In genomic region chr11:90845126-90845525, GRCh38 we compare ENCODE assay signal across 16 cellular contexts.
DNase-seq lines count a peak whose midpoint lies in the region; TF ChIP-seq lines count a peak whose summit lies in the region.
"Had no signal": no experiment of that assay in that cellular context is flagged by ENCODE, and none has a peak within 500 bp of the region (broad histone marks: within the 10 kb centered on the region; RNA-seq: fewer than 3 reads in every experiment).

No MANE protein-coding gene starts in this region.

- H3K9me3 Mint-ChIP-seq in MCF 10A (ENCODE audit: unreplicated experiment), result no peaks in the 10 kb centered on the region
- H3K9me3 Mint-ChIP-seq: GM23338 had no signal

- intact Hi-C loops in MCF 10A (cut with micrococcal nuclease) (no loop called here), breast epithelium (cut with DNase I; ENCODE audit: low total_unique reads) (no loop called here)

- H3K27me3 ChIP-seq in breast epithelium, result no peaks in the 10 kb centered on the region

- CTCF ChIA-PET in MCF 10A (lab: Yijun Ruan, JAX), result no interaction called here

- no peak for TF ChIP-seq POLR2A in breast epithelium (IDR thresholded peaks at IDR 0.05)

- DNase-seq in MCF 10A (ENCODE audit: unreplicated experiment) (peak; percentile 40), breast epithelium (ENCODE audit: low spot score in 2 of 2) (no peak), RKO (ENCODE audit: low spot score) (peak; percentile 20), choroid plexus epithelial cell (ENCODE audit: low read depth) (peak; percentile 1), kidney tubule cell (ENCODE audit: low spot score) (peak; percentile 7), GM20000 (ENCODE audit: low spot score) (no peak), hippocampal formation (lab: John Stamatoyannopoulos, UW) (no peak)
- DNase-seq in activated T-cell treated with anti-CD3 and anti-CD28 coated beads, Interleukin-2, amount 50 U/mL, for 48 hours, result no peak
- DNase-seq: CD8-positive, alpha-beta T cell; COR-L47; DMS153; GF-D8; H7 had no signal

- POLR2A ChIA-PET in MCF 10A (lab: Yijun Ruan, JAX), result no interaction called here

- H3K36me3 Mint-ChIP-seq in MCF 10A (ENCODE audit: insufficient read depth, unreplicated experiment), result no peaks in the 10 kb centered on the region
- H3K36me3 Mint-ChIP-seq: CD14-positive monocyte; CD8-positive, alpha-beta T cell had no signal

- no peaks in the 10 kb centered on the region for H3K27me3 Mint-ChIP-seq in MCF 10A (ENCODE audit: insufficient read depth, unreplicated experiment)

- H3K27ac Mint-ChIP-seq in MCF 10A (ENCODE audit: low read depth, unreplicated experiment), result no peak overlapping the region
- H3K27ac Mint-ChIP-seq: CD14-positive monocyte; CD8-positive, alpha-beta T cell; GM23338 had no signal

- H3K36me3 ChIP-seq in breast epithelium, result no peaks in the 10 kb centered on the region

- TF ChIP-seq CTCF in MCF 10A (IDR thresholded peaks at IDR 0.05; ENCODE audit: unreplicated experiment) (no peak), breast epithelium (IDR thresholded peaks at IDR 0.05) (no peak), choroid plexus epithelial cell (conservative IDR thresholded peaks at IDR 0.05; ENCODE audit: low read depth, low read length) (no peak), GM20000 (IDR thresholded peaks at IDR 0.05; ENCODE audit: extremely low read depth, missing control alignments) (no peak)

- no peak overlapping the region for H3K4me3 ChIP-seq in breast epithelium
- no peak overlapping the region for H3K4me3 ChIP-seq in choroid plexus epithelial cell (ENCODE audit: low read depth, low read length)
- H3K4me3 ChIP-seq: GM23338 had no signal

- no TSS peak for BruUV-seq in MCF 10A (replicated peaks; lab: Mats Ljungman, UMichigan)

- H3K4me1 Mint-ChIP-seq in MCF 10A (ENCODE audit: insufficient read depth, unreplicated experiment), result peaks cover 11% of the 10 kb centered on the region
- H3K4me1 Mint-ChIP-seq: CD14-positive monocyte had no signal

- no peak overlapping the region for H3K4me3 Mint-ChIP-seq in MCF 10A (ENCODE audit: unreplicated experiment)
- H3K4me3 Mint-ChIP-seq: CD14-positive monocyte; CD8-positive, alpha-beta T cell; GM23338 had no signal

- H3K27ac ChIP-seq in breast epithelium, result no peak overlapping the region
- H3K27ac ChIP-seq: 22Rv1 had no signal

- H3K9me3 ChIP-seq in breast epithelium, result no peaks in the 10 kb centered on the region

- H3K4me1 ChIP-seq in breast epithelium, result no peaks in the 10 kb centered on the region

Comparison
In these comparisons a context has a peak if more than half of its experiments do, and no peak if none do; other contexts are left out.
1. DNase-seq: peak in MCF 10A (single experiment), RKO (single experiment), choroid plexus epithelial cell (single experiment) and kidney tubule cell (single experiment); none in breast epithelium (0 of 2), GM20000 (single experiment), activated T-cell treated with anti-CD3 and anti-CD28 coated beads, Interleukin-2, amount 50 U/mL, for 48 hours (0 of 2) and hippocampal formation (0 of 2).